Comparison of ENCODE assay signal across 8 cellular contexts in genomic region chr1:154669464-154670282, GRCh38.
DNase-seq lines count a peak whose midpoint lies in the region; FAIRE-seq and TF ChIP-seq lines count a peak whose summit lies in the region.

No MANE protein-coding gene starts in this region.

- no peak overlapping the region for H2BK120ac ChIP-seq in H1 (replicated peaks; ENCODE audit: low read depth, low read length)
- no peak overlapping the region for H2BK120ac ChIP-seq in mesendoderm (ENCODE audit: low read depth, low read length)

- 53% methylated on average over 9 of the region's 9 CpGs; no CpG with 5 or more reads in 1 of the 2 experiments for WGBS in H1 (ENCODE audit: extremely low coverage in 1 of 2, insufficient coverage in 1 of 2, insufficient read length in 1 of 2, insufficient replicate concordance in 2 of 2, low coverage in 1 of 2, low lambda C conversion rate in 2 of 2, missing lambda C conversion rate in 1 of 2), 2 experiments
- no CpG with 5 or more reads among the region's 9 CpGs for WGBS in mesendoderm (ENCODE audit: extremely low coverage, insufficient coverage, low lambda C conversion rate)

- H3K27me3 ChIP-seq in H1 (replicated peaks in 1 of 4; ENCODE audit: control insufficient read depth in 3 of 4, extremely low read depth in 1 of 4, insufficient read depth in 3 of 4, low read length in 3 of 4), result no peaks in the 10 kb centered on the region
- H3K27me3 ChIP-seq in mesendoderm (ENCODE audit: insufficient read depth, low read length, poor library complexity), result no peaks in the 10 kb centered on the region

- no peaks in the 10 kb centered on the region for H3K23me2 ChIP-seq in H1 (ENCODE audit: low read depth, low read length)

- no peak overlapping the region for H2BK20ac ChIP-seq in H1 (ENCODE audit: low read length)

- TF ChIP-seq EP300 in H1 (IDR thresholded peaks at IDR 0.05; ENCODE audit: borderline replicate concordance in 1 of 2, low read depth in 2 of 2, low read length in 2 of 2), result no peak

- H2AK5ac ChIP-seq in H1 (ENCODE audit: low read depth, low read length) (no peak overlapping the region), mesendoderm (ENCODE audit: low read length) (no peak overlapping the region)

- no peaks in the 10 kb centered on the region for H3K36me3 ChIP-seq in H1 (ENCODE audit: control insufficient read depth in 2 of 4, insufficient read depth in 4 of 4, low read length in 3 of 4)
- no peaks in the 10 kb centered on the region for H3K36me3 ChIP-seq in mesendoderm (ENCODE audit: control insufficient read depth, insufficient read depth, low read length)

- no peak overlapping the region; the same call in 1 of the 2 replicates for H4K8ac ChIP-seq in H1 (ENCODE audit: extremely low read depth, insufficient read depth, low read length)
- no peak overlapping the region for H4K8ac ChIP-seq in mesendoderm (ENCODE audit: low read depth, low read length)

- CTCF ChIA-PET in H1 (lab: Charles Lee; ENCODE audit: partially characterized antibody), result interaction anchor here (0.6 to 3.9 kb wide), 55 partner anchors 9 to 426 kb away, joined by 3 to 31 read pairs (median 4); partner anchors contain the start of gene PBXIP1

- no peaks in the 10 kb centered on the region for H3K79me1 ChIP-seq in H1 (ENCODE audit: low read depth, low read length)
- no peaks in the 10 kb centered on the region for H3K79me1 ChIP-seq in mesendoderm (ENCODE audit: low read length)

- POLR2A ChIA-PET in H1 (lab: Charles Lee; ENCODE audit: partially characterized antibody), result interaction anchor here (1.0 to 1.3 kb wide), 2 partner anchors 87 to 274 kb away, joined by 3 read pairs; no protein-coding TSS in a partner anchor

- H3K4ac ChIP-seq in H1 (replicated peaks; ENCODE audit: insufficient read length, low read depth, low read length), result no peak overlapping the region
- H3K4ac ChIP-seq in mesendoderm (ENCODE audit: low read depth, low read length), result no peak overlapping the region

- no peak overlapping the region for H3K27ac ChIP-seq in H1 (ENCODE audit: low read depth, low read length)
- H3K27ac ChIP-seq in mesendoderm (ENCODE audit: low read depth, low read length), result no peak overlapping the region

- H3K18ac ChIP-seq in H1 (ENCODE audit: extremely low read depth, low read length) (no peak overlapping the region), mesendoderm (ENCODE audit: low read length) (no peak overlapping the region)

- H4K91ac ChIP-seq in H1 (replicated peaks; ENCODE audit: insufficient read length, low read length), result no peak overlapping the region

- H4K20me1 ChIP-seq in H1 (replicated peaks in 1 of 2; ENCODE audit: control insufficient read depth in 1 of 2, insufficient read depth in 2 of 2, low read length in 2 of 2), result no peaks in the 10 kb centered on the region

- H3K4me3 ChIP-seq in H1 (ENCODE audit: extremely low read depth in 1 of 4, insufficient read depth in 2 of 4, low read depth in 3 of 4, low read length in 4 of 4) (no peak overlapping the region), mesendoderm (ENCODE audit: low read length) (no peak overlapping the region)

- peak; percentile 83 for DNase-seq in Daoy (ENCODE audit: low read depth)
- peak; percentile 79 for DNase-seq in HPDE6-E6E7 (ENCODE audit: extremely low spot score)
- DNase-seq in NCI-H82 (lab: John Stamatoyannopoulos, UW), result peak; percentile 89
- peak; percentile 47 to 50 for DNase-seq in activated CD8-positive, alpha-beta memory T cell treated with anti-CD3 and anti-CD28 coated beads for 1 hour (ENCODE audit: extremely low read depth in 1 of 2, low read depth in 1 of 2)
- peak; percentile 73 to 75 for DNase-seq in H1 (ENCODE audit: low read depth in 1 of 2, low spot score in 2 of 2)
- DNase-seq in mesendoderm, result peak; percentile 86
- DNase-seq in stimulated activated CD8-positive, alpha-beta memory T cell treated with anti-CD3 and anti-CD28 coated beads, Interleukin-2, amount 100 ng/mL, for 1 hour (ENCODE audit: low read depth in 2 of 2), result peak; percentile 43 to 46
- DNase-seq in T1000 (lab: John Stamatoyannopoulos, UW), result no peak

- no peak overlapping the region for H2AFZ ChIP-seq in H1 (ENCODE audit: low read length)

- H3K9me3 ChIP-seq in H1 (ENCODE audit: insufficient read depth in 2 of 2, low read depth in 1 of 2, low read length in 1 of 2), result peaks cover 0 to 4% of the 10 kb centered on the region in 2 experiments; a peak in 1 of 4 replicates

- no peak overlapping the region for H3K14ac ChIP-seq in H1 (ENCODE audit: insufficient read length)

- H3K79me2 ChIP-seq in H1 (ENCODE audit: control insufficient read depth in 1 of 2, insufficient read depth in 2 of 2, low read length in 2 of 2), result no peaks in the 10 kb centered on the region
- no peaks in the 10 kb centered on the region for H3K79me2 ChIP-seq in mesendoderm (ENCODE audit: control insufficient read depth, insufficient read depth, low read length)

- TF ChIP-seq CTCF in H1 (IDR thresholded peaks at IDR 0.05; ENCODE audit: control extremely low read depth in 1 of 3, insufficient read depth in 1 of 3, low read depth in 1 of 3, low read length in 3 of 3), result peak; percentile 88 to 96 (median 95)

- no peak overlapping the region for H2BK5ac ChIP-seq in H1 (ENCODE audit: low read depth, low read length)
- H2BK5ac ChIP-seq in mesendoderm (ENCODE audit: low read length), result no peak overlapping the region

- H3K23ac ChIP-seq in H1 (ENCODE audit: insufficient read length) (no peak overlapping the region), mesendoderm (ENCODE audit: low read length) (no peak overlapping the region)

- H4K5ac ChIP-seq in H1 (ENCODE audit: insufficient read length, low read depth, low read length) (no peak overlapping the region), mesendoderm (ENCODE audit: low read length) (no peak overlapping the region)

- H3K56ac ChIP-seq in H1 (replicated peaks; ENCODE audit: insufficient read length, low read depth, low read length), result no peak overlapping the region
- no peak overlapping the region for H3K56ac ChIP-seq in mesendoderm (ENCODE audit: low read length)

- FAIRE-seq in H1 (lab: Jason Lieb, UNC), result peak; percentile 90

- no peak overlapping the region for H2BK15ac ChIP-seq in H1 (ENCODE audit: low read length)
- no peak overlapping the region for H2BK15ac ChIP-seq in mesendoderm (replicated peaks; ENCODE audit: low read depth)

- TF ChIP-seq POLR2A in H1 (IDR thresholded peaks at IDR 0.05; ENCODE audit: control extremely low read depth in 1 of 2, low read depth in 2 of 2, low read length in 2 of 2), result no peak

- TF ChIP-seq RAD21 in H1 (IDR thresholded peaks at IDR 0.05 in 1 of 2, conservative IDR thresholded peaks at IDR 0.05 in 1 of 2; ENCODE audit: low read depth in 2 of 2, low read length in 2 of 2), result peak; percentile 99

- H3K9ac ChIP-seq in H1 (replicated peaks in 1 of 4; ENCODE audit: extremely low read depth in 1 of 4, low read depth in 3 of 4, low read length in 3 of 4) (no peak overlapping the region), mesendoderm (ENCODE audit: low read length) (no peak overlapping the region)

- H3K4me2 ChIP-seq in H1 (ENCODE audit: insufficient read depth in 1 of 2, low read depth in 2 of 2, low read length in 2 of 2) (no peak overlapping the region), mesendoderm (ENCODE audit: low read length) (no peak overlapping the region)

- peaks cover 0 to 2% (median 0%) of the 10 kb centered on the region in 4 experiments; a peak in 1 of 7 replicates for H3K4me1 ChIP-seq in H1 (replicated peaks in 1 of 4; ENCODE audit: control insufficient read depth in 3 of 4, insufficient read depth in 4 of 4, low read length in 3 of 4)
- no peaks in the 10 kb centered on the region for H3K4me1 ChIP-seq in mesendoderm (ENCODE audit: control insufficient read depth, low read depth, low read length)

- no peak overlapping the region for H2BK12ac ChIP-seq in H1 (ENCODE audit: low read depth, low read length)

TF ChIP-seq in H1, 55 proteins besides CTCF, POLR2A, EP300 and RAD21:
- TF ChIP-seq MAX (IDR thresholded peaks at IDR 0.05) (peak; percentile 36; the same call in 1 of the 2 replicates), PHF8 (conservative IDR thresholded peaks at IDR 0.05; ENCODE audit: low read depth, low read length) (no peak)
